In genomic region chr9:74773886-74774479, GRCh38 we compare ENCODE assay signal across 8 cellular contexts.
A peak's percentile ranks its signal among the peaks of the same experiment; 100 is the strongest.
DNase-seq lines count a peak whose midpoint lies in the region; ATAC-seq, FAIRE-seq and TF ChIP-seq lines count a peak whose summit lies in the region.

No MANE protein-coding gene starts in this region.

- no peak overlapping the region for H3K4me2 ChIP-seq in keratinocyte (ENCODE audit: control insufficient read depth, extremely low read depth, insufficient read depth, low read depth, low read length)

- no peaks in the 10 kb centered on the region for H3K79me2 ChIP-seq in keratinocyte (ENCODE audit: control insufficient read depth, insufficient read depth, low read length)

- no peak overlapping the region for H3K4me3 ChIP-seq in keratinocyte (ENCODE audit: control insufficient read depth in 2 of 3, extremely low read depth in 1 of 3, insufficient read depth in 2 of 3, low read depth in 1 of 3, low read length in 3 of 3)

- no peaks in the 10 kb centered on the region for H3K9me3 ChIP-seq in keratinocyte (ENCODE audit: control insufficient read depth, low read depth, low read length)

- ATAC-seq in HG02852 (IDR thresholded peaks at IDR 0.05; ENCODE audit: unreplicated experiment) (peak; percentile 52), GM18505 (IDR thresholded peaks at IDR 0.05; ENCODE audit: unreplicated experiment) (no peak)

- H3K27ac ChIP-seq in caudate nucleus (ENCODE audit: low read depth, low read length) (no peak overlapping the region), keratinocyte (ENCODE audit: control insufficient read depth, insufficient read depth, low read length) (no peak overlapping the region)

- H4K20me1 ChIP-seq in keratinocyte (ENCODE audit: control insufficient read depth, extremely low read depth, insufficient read depth, low read length), result no peaks in the 10 kb centered on the region

- TF ChIP-seq CTCF in GM10266 (IDR thresholded peaks at IDR 0.05; ENCODE audit: control insufficient read depth, insufficient read depth, low read depth, missing control alignments) (peak; percentile 91), keratinocyte (optimal IDR thresholded peaks at IDR 0.05 in 1 of 3, IDR thresholded peaks at IDR 0.05 in 1 of 3, conservative IDR thresholded peaks at IDR 0.05 in 1 of 3; ENCODE audit: extremely low read depth in 1 of 3, insufficient read depth in 2 of 3, low read length in 3 of 3) (peak; percentile 76 to 88 (median 83))

- no peaks in the 10 kb centered on the region for H3K4me1 ChIP-seq in keratinocyte (ENCODE audit: control insufficient read depth, extremely low read depth, insufficient read depth, low read length)

- H3K9me1 ChIP-seq in keratinocyte (ENCODE audit: control insufficient read depth, extremely low read depth, insufficient read depth, low read length), result no peaks in the 10 kb centered on the region

- no peaks in the 10 kb centered on the region for H3K36me3 ChIP-seq in keratinocyte (ENCODE audit: control insufficient read depth in 2 of 2, extremely low read depth in 1 of 2, insufficient read depth in 2 of 2, low read length in 2 of 2)

- no peak overlapping the region for H2AFZ ChIP-seq in keratinocyte (ENCODE audit: control insufficient read depth, low read length)

- H3K27me3 ChIP-seq in keratinocyte (ENCODE audit: control insufficient read depth, extremely low read depth, insufficient read depth, low read length), result no peaks in the 10 kb centered on the region

- peak; percentile 61 for DNase-seq in GM10266 (ENCODE audit: extremely low spot score)
- peak; percentile 30 for DNase-seq in NCI-H2107 treated with DMSO at 0.1 percent for 48 hours (lab: John Stamatoyannopoulos, UW; ENCODE audit: unreplicated experiment)
- DNase-seq in activated CD4-positive, CD25-positive, alpha-beta regulatory T cell (lab: John Stamatoyannopoulos, UW), result peak; percentile 28 to 50 (median 32)
- peak in 56 of 61 donors; percentile 6 to 92 (median 54) for DNase-seq in caudate nucleus (lab: John Stamatoyannopoulos, UW)
- DNase-seq in keratinocyte (ENCODE audit: low read depth, low spot score), result peak; percentile 11
- DNase-seq in stimulated activated CD4-positive, alpha-beta T cell treated with anti-CD3 and anti-CD28 coated beads, Interleukin-1b, Interleukin-23, amount 100 ng/mL, for 48 hours, result peak; percentile 68

- no peak for TF ChIP-seq POLR2A in GM18505 (IDR thresholded peaks at IDR 0.05; ENCODE audit: borderline replicate concordance, extremely low read depth, insufficient read depth, insufficient read length)

- H3K9ac ChIP-seq in keratinocyte (ENCODE audit: control insufficient read depth, extremely low read depth, insufficient read depth, low read length), result no peak overlapping the region

- FAIRE-seq in keratinocyte (lab: Jason Lieb, UNC), result peak; percentile 81

- dilution Hi-C loops in keratinocyte (cut with MboI; ENCODE audit: extremely low pct_ligation_motif_present, low sequenced_read_pairs), result no loop called here

Comparison
In these comparisons a context has a peak if more than half of its experiments do, and no peak if none do; other contexts are left out.
1. DNase-seq: peak in every context shown above with its lines; median percentile 68 in stimulated activated CD4-positive, alpha-beta T cell treated with anti-CD3 and anti-CD28 coated beads, Interleukin-1b, Interleukin-23, amount 100 ng/mL, for 48 hours; 61 in GM10266; 54 in caudate nucleus; 32 in activated CD4-positive, CD25-positive, alpha-beta regulatory T cell; 30 in NCI-H2107 treated with DMSO at 0.1 percent for 48 hours; 11 in keratinocyte.